1 cellular context compared by ENCODE assay signal in genomic region chr2:20224191-20224715, GRCh38.
TF ChIP-seq lines count a peak whose summit lies in the region.

No MANE protein-coding gene starts in this region.

TF ChIP-seq in HepG2, 621 proteins besides CTCF, POLR2A, EP300 and RAD21 (continued from another document and continues in another):
- TF ChIP-seq HNF1A (IDR thresholded peaks at IDR 0.05; ENCODE audit: low read depth) (no peak), HNF1A (CRISPR knock-in tag; IDR thresholded peaks at IDR 0.05; ENCODE audit: borderline replicate concordance) (0 out of 2 replicates have a peak, but pooled peaks have one; percentile 32), SCMH1 (CRISPR knock-in tag; IDR thresholded peaks at IDR 0.05; ENCODE audit: borderline replicate concordance) (no peak), ZFAT (CRISPR knock-in tag; conservative IDR thresholded peaks at IDR 0.05) (no peak), KDM2A (CRISPR knock-in tag; IDR thresholded peaks at IDR 0.05; ENCODE audit: borderline replicate concordance, low read depth) (no peak; the same call in 1 of the 2 replicates), KLF6 (CRISPR knock-in tag; IDR thresholded peaks at IDR 0.05) (no peak; the same call in 1 of the 2 replicates), ZNF136 (CRISPR knock-in tag; IDR thresholded peaks at IDR 0.05; ENCODE audit: low read depth) (no peak), ZNF615 (CRISPR knock-in tag; IDR thresholded peaks at IDR 0.05; ENCODE audit: borderline replicate concordance) (no peak), ZNF318 (CRISPR knock-in tag; IDR thresholded peaks at IDR 0.05) (no peak), ZNF672 (CRISPR knock-in tag; IDR thresholded peaks at IDR 0.05) (no peak), ZNF703 (CRISPR knock-in tag; IDR thresholded peaks at IDR 0.05; ENCODE audit: borderline replicate concordance) (no peak), KMT2A (CRISPR knock-in tag; IDR thresholded peaks at IDR 0.05) (0 out of 2 replicates have a peak, but pooled peaks have one; percentile 9), ZNF740 (CRISPR knock-in tag; IDR thresholded peaks at IDR 0.05) (0 out of 2 replicates have a peak, but pooled peaks have one; percentile 49), RBAK (CRISPR knock-in tag; IDR thresholded peaks at IDR 0.05) (no peak), TCF7L2 (IDR thresholded peaks at IDR 0.05; ENCODE audit: low read depth, low read length) (no peak), ZNF20 (CRISPR knock-in tag; IDR thresholded peaks at IDR 0.05) (no peak), ZNF10 (CRISPR knock-in tag; IDR thresholded peaks at IDR 0.05; ENCODE audit: borderline replicate concordance, low read depth) (no peak), NRL (CRISPR knock-in tag; IDR thresholded peaks at IDR 0.05; ENCODE audit: borderline replicate concordance) (peak; percentile 68; the same call in 1 of the 2 replicates), DZIP1 (CRISPR knock-in tag; IDR thresholded peaks at IDR 0.05) (peak; percentile 13; the same call in 1 of the 2 replicates), ZBTB46 (CRISPR knock-in tag; IDR thresholded peaks at IDR 0.05; ENCODE audit: borderline replicate concordance) (no peak), ZNF432 (CRISPR knock-in tag; IDR thresholded peaks at IDR 0.05; ENCODE audit: borderline replicate concordance) (no peak), GATAD1 (CRISPR knock-in tag; IDR thresholded peaks at IDR 0.05) (no peak), EZH2 (conservative IDR thresholded peaks at IDR 0.05; ENCODE audit: low read depth, low read length) (no peak), DMTF1 (CRISPR knock-in tag; IDR thresholded peaks at IDR 0.05) (no peak), CHCHD3 (CRISPR knock-in tag; IDR thresholded peaks at IDR 0.05) (no peak), KDM5B (CRISPR knock-in tag; IDR thresholded peaks at IDR 0.05; ENCODE audit: borderline replicate concordance) (0 out of 2 replicates have a peak, but pooled peaks have one; percentile 18), LRRFIP1 (CRISPR knock-in tag; conservative IDR thresholded peaks at IDR 0.05) (no peak), MXD4 (CRISPR knock-in tag; IDR thresholded peaks at IDR 0.05) (0 out of 2 replicates have a peak, but pooled peaks have one; percentile 52), ZNF598 (CRISPR knock-in tag; IDR thresholded peaks at IDR 0.05; ENCODE audit: borderline replicate concordance) (no peak), CBX2 (IDR thresholded peaks at IDR 0.05; ENCODE audit: low read depth, low read length) (no peak), CBX2 (CRISPR knock-in tag; IDR thresholded peaks at IDR 0.05; ENCODE audit: low read depth) (no peak), SIX1 (CRISPR knock-in tag; IDR thresholded peaks at IDR 0.05; ENCODE audit: borderline replicate concordance) (no peak), ZSCAN22 (CRISPR knock-in tag; IDR thresholded peaks at IDR 0.05) (peak; percentile 49; the same call in 1 of the 2 replicates), SAP130 (CRISPR knock-in tag; IDR thresholded peaks at IDR 0.05; ENCODE audit: low read depth) (peak; percentile 24; the same call in 1 of the 2 replicates), NR2F1 (CRISPR knock-in tag; IDR thresholded peaks at IDR 0.05) (no peak), GATA4 (IDR thresholded peaks at IDR 0.05; ENCODE audit: borderline replicate concordance, low read depth) (no peak), HOXD1 (CRISPR knock-in tag; IDR thresholded peaks at IDR 0.05) (0 out of 2 replicates have a peak, but pooled peaks have one; percentile 2), ZNF260 (CRISPR knock-in tag; IDR thresholded peaks at IDR 0.05; ENCODE audit: borderline replicate concordance, low read depth) (no peak)
